In genomic region chr1:68454534-68454933, GRCh38 we compare ENCODE assay signal across 18 cellular contexts. TPM values are rescaled to one million over a fixed set of nuclear protein-coding genes. Genes with fewer than 3 reads are reported as not detected.
DNase-seq lines count a peak whose midpoint lies in the region; ATAC-seq and TF ChIP-seq lines count a peak whose summit lies in the region.
"Had no signal": no experiment of that assay in that cellular context is flagged by ENCODE, and none has a peak within 500 bp of the region (broad histone marks: within the 10 kb centered on the region; RNA-seq: fewer than 3 reads in every experiment).

No MANE protein-coding gene starts in this region.

- POLR2A ChIA-PET in HCT116 (lab: Charles Lee) = no interaction called here

- intact Hi-C loops in HCT116 (cut with micrococcal nuclease) (no loop called here), esophagus squamous epithelium (cut with DNase I) (no loop called here)

- no TSS peak for BruUV-seq in HCT116 (replicated peaks; lab: Mats Ljungman, UMichigan)

- RAD21 ChIA-PET in HCT116 (lab: Charles Lee; ENCODE audit: low non-redundant PET in 1 of 2, low total read pairs in 2 of 2, uncharacterized antibody in 2 of 2, unreplicated experiment in 2 of 2) = no interaction called here

- CTCF ChIA-PET in HCT116 (lab: Charles Lee) = no interaction called here

- H3K27ac ChIP-seq in HCT116 (ENCODE audit: low read depth, low read length) (no peak overlapping the region), MM.1S (ENCODE audit: low read length) (no peak overlapping the region), esophagus squamous epithelium (no peak overlapping the region)
- H3K27ac ChIP-seq: C4-2B, RWPE1 had no signal

- TF ChIP-seq POLR2A in HCT116 (IDR thresholded peaks at IDR 0.05; ENCODE audit: borderline replicate concordance, extremely low read depth, insufficient read depth, insufficient read length) = no peak
- TF ChIP-seq POLR2A in esophagus squamous epithelium (IDR thresholded peaks at IDR 0.05) = no peak

- H3K9me2 ChIP-seq in HCT116 (ENCODE audit: insufficient read depth) = no peaks in the 10 kb centered on the region
- no peaks in the 10 kb centered on the region for H3K9me2 ChIP-seq in MM.1S (replicated peaks; ENCODE audit: insufficient read depth, low read length)

- H3K36me3 ChIP-seq in HCT116 (ENCODE audit: control insufficient read depth in 1 of 2, insufficient read depth in 2 of 2, low read length in 2 of 2) = no peaks in the 10 kb centered on the region
- H3K36me3 ChIP-seq in MM.1S (replicated peaks; ENCODE audit: insufficient read depth, low read length) = no peaks in the 10 kb centered on the region
- no peaks in the 10 kb centered on the region for H3K36me3 ChIP-seq in esophagus squamous epithelium

- H3K9ac ChIP-seq in HCT116 (ENCODE audit: low read length) (no peak overlapping the region), MM.1S (ENCODE audit: low read length) (no peak overlapping the region)

- H4K20me1 ChIP-seq in HCT116 (ENCODE audit: insufficient read depth) = no peaks in the 10 kb centered on the region
- no peaks in the 10 kb centered on the region for H4K20me1 ChIP-seq in MM.1S (ENCODE audit: insufficient read depth, low read length)

- H3K4me3 ChIP-seq in HCT116 (replicated peaks in 1 of 2; ENCODE audit: low read depth in 1 of 2, low read length in 2 of 2) = no peak overlapping the region
- H3K4me3 ChIP-seq in MM.1S (ENCODE audit: low read length) = no peak overlapping the region
- H3K4me3 ChIP-seq in esophagus squamous epithelium = no peak overlapping the region

- TF ChIP-seq RAD21 in HCT116 (IDR thresholded peaks at IDR 0.05; ENCODE audit: low read depth) = no peak

- no peak overlapping the region for H2AFZ ChIP-seq in HCT116 (ENCODE audit: low read depth, low read length, poor library complexity, severe bottlenecking)
- no peak overlapping the region for H2AFZ ChIP-seq in MM.1S (ENCODE audit: low read length)

- H3F3A ChIP-seq in MM.1S (ENCODE audit: insufficient read depth, low read length) = no peaks in the 10 kb centered on the region

- DNase-seq in HCT116 (ENCODE audit: low read depth, low spot score) = no peak
- no peak for DNase-seq in MM.1S
- no peak for DNase-seq in esophagus squamous epithelium (lab: John Stamatoyannopoulos, UW)
- no peak for DNase-seq in stimulated activated CD4-positive, alpha-beta T cell treated with anti-CD3 and anti-CD28 coated beads, Interleukin-15, amount 100 ng/mL, for 24 hours
- DNase-seq in NCI-H2107 (lab: John Stamatoyannopoulos, UW) = no peak
- no peak for DNase-seq in middle frontal gyrus (ENCODE audit: extremely low spot score, low spot score)
- DNase-seq: activated CD4-positive, alpha-beta memory T cell treated with anti-CD3 and anti-CD28 coated beads for 36 hours; anterior cingulate cortex; Karpas-422; NCI-H1694; NCI-H526 treated with DMSO at 0.1 percent for 48 hours had no signal

- H3K9me3 ChIP-seq in HCT116 (ENCODE audit: control insufficient read depth in 1 of 2, insufficient read depth in 1 of 2, low read depth in 1 of 2, low read length in 2 of 2) (no peaks in the 10 kb centered on the region), MM.1S (replicated peaks; ENCODE audit: insufficient read depth, low read length) (no peaks in the 10 kb centered on the region), esophagus squamous epithelium (no peaks in the 10 kb centered on the region)

- H3K79me2 ChIP-seq in HCT116 (ENCODE audit: insufficient read depth, low read length) (no peaks in the 10 kb centered on the region), MM.1S (ENCODE audit: low read length) (no peaks in the 10 kb centered on the region)

- no peak overlapping the region for H3K4me2 ChIP-seq in HCT116 (ENCODE audit: low read length)
- H3K4me2 ChIP-seq in MM.1S (ENCODE audit: low read depth, low read length) = no peak overlapping the region

- 35 to 43% methylated on average over 2 of the region's 2 CpGs for WGBS in esophagus squamous epithelium, 2 donors

- peaks cover 0 to 11% of the 10 kb centered on the region in 2 experiments; a peak in 2 of 4 replicates for H3K4me1 ChIP-seq in HCT116 (ENCODE audit: control insufficient read depth in 1 of 2, insufficient read depth in 2 of 2, low read length in 2 of 2)
- no peaks in the 10 kb centered on the region for H3K4me1 ChIP-seq in MM.1S (ENCODE audit: low read length)
- H3K4me1 ChIP-seq in esophagus squamous epithelium = peaks cover 0 to 20% (median 0%) of the 10 kb centered on the region in 3 donors

- TF ChIP-seq CTCF in HCT116 (IDR thresholded peaks at IDR 0.05 in 2 of 3, conservative IDR thresholded peaks at IDR 0.05 in 1 of 3; ENCODE audit: borderline replicate concordance in 1 of 3, insufficient read depth in 1 of 3, low read depth in 2 of 3, low read length in 2 of 3) (peak in 1 of 3 experiments; percentile 33; a peak in 2 of 6 replicates), MM.1S (IDR thresholded peaks at IDR 0.05; ENCODE audit: low read length) (peak; percentile 3; the same call in 1 of the 2 replicates), esophagus squamous epithelium (IDR thresholded peaks at IDR 0.05) (peak in 4 of 6 experiments; percentile 26 to 57 (median 40))

- no peaks in the 10 kb centered on the region for H3K27me3 ChIP-seq in HCT116 (ENCODE audit: insufficient read depth, low read length)
- H3K27me3 ChIP-seq in MM.1S (replicated peaks; ENCODE audit: insufficient read depth, low read length) = no peaks in the 10 kb centered on the region
- no peaks in the 10 kb centered on the region for H3K27me3 ChIP-seq in esophagus squamous epithelium

- ATAC-seq in GM18867 (IDR thresholded peaks at IDR 0.05; ENCODE audit: unreplicated experiment) (peak; percentile 89), HCT116 (peak; percentile 67), GM21390 (IDR thresholded peaks at IDR 0.05; ENCODE audit: unreplicated experiment) (no peak)
- ATAC-seq: activated T-helper 17 cell treated with anti-CD3 and anti-CD28 coated beads, Interleukin-2, amount 50 U/mL, for 72 hours had no signal

TF ChIP-seq in HCT116, 20 proteins besides CTCF, POLR2A, EP300 and RAD21:
- TF ChIP-seq MAX (IDR thresholded peaks at IDR 0.05) = no peak
- no peak for TF ChIP-seq CEBPB (IDR thresholded peaks at IDR 0.05; ENCODE audit: low read depth)
- TF ChIP-seq JUND (IDR thresholded peaks at IDR 0.05) = no peak
- TF ChIP-seq ZFX (IDR thresholded peaks at IDR 0.05) = no peak

RNA-seq across cellular contexts. Expression of gene RPE65, which starts 4.8 kb away (rescaled TPM):
- not detected for total RNA-seq in HCT116 (2021; ENCODE audit: unreplicated experiment)
- 0.10 and 0.12 TPM in 2 replicates for polyA plus RNA-seq in HCT116 (2012)
- not detected for total RNA-seq in esophagus squamous epithelium
- total RNA-seq: activated CD4-positive, alpha-beta memory T cell treated with anti-CD3 and anti-CD28 coated beads for 36 hours; activated T-helper 17 cell treated with anti-CD3 and anti-CD28 coated beads, Interleukin-2, amount 50 U/mL, for 72 hours; dermis microvascular lymphatic vessel endothelial cell; lung microvascular endothelial cell had no signal

RNA-seq across cellular contexts. Expression of gene DEPDC1, which starts 42.3 kb away (rescaled TPM):
- total RNA-seq in HCT116 (2021; ENCODE audit: unreplicated experiment) = 61.9 TPM
- 10.0 and 18.3 TPM in 2 replicates for polyA plus RNA-seq in HCT116 (2012)
- total RNA-seq in esophagus squamous epithelium = 10 to 100 TPM in 2 of 4 donors, 1 to 10 TPM in 2; 2.7 to 10.9 (median 6.8) TPM
